ENCODE assay signal across 8 cellular contexts in the genomic region with DNA sequence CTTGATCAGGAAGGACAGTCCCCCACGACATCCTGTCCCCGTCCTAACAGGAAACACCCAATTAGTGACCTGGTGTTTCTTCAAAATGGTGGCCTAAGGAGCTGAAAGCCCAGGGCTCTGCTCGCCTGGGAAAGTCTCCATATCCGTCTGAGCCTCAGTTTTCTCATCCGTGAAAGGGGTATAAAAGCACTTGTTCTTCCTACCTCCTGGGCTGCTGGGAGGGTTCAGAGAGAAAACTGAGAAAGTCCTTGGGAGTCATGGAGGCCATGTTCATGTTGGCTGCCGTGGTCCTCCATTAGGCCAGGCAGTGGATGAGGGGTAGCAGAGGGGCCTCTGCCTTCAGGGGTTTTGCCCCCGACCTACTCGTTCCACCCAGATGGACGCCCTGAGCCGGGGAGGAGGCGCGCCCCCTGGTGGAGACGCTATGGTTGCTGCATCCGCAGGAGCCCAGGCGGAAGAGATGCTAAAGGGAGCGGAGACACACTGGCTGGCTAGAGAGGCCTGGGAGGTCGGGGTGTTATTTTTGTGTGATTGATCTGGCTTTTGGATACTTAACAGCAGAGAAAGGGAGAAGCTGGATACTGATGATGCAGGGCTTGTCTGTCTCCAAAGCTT.
DNase-seq lines count a peak whose midpoint lies in the region; ATAC-seq and TF ChIP-seq lines count a peak whose summit lies in the region.

No MANE protein-coding gene starts in this region.

- H3K27me3 Mint-ChIP-seq in activated naive CD8-positive, alpha-beta T cell treated with anti-CD3 and anti-CD28 coated beads, Interleukin-2, amount 10 ng/mL, durations not matched to agents 7 days and 5 days = no peaks in the 10 kb centered on the region

- no peaks in the 10 kb centered on the region for H3K36me3 Mint-ChIP-seq in activated naive CD8-positive, alpha-beta T cell treated with anti-CD3 and anti-CD28 coated beads, Interleukin-2, amount 10 ng/mL, durations not matched to agents 7 days and 5 days

- ATAC-seq in activated naive CD8-positive, alpha-beta T cell treated with anti-CD3 and anti-CD28 coated beads, Interleukin-2, amount 10 ng/mL, durations not matched to agents 7 days and 5 days (ENCODE audit: low read depth) = no peak

- H3K9me3 Mint-ChIP-seq in activated naive CD8-positive, alpha-beta T cell treated with anti-CD3 and anti-CD28 coated beads, Interleukin-2, amount 10 ng/mL, durations not matched to agents 7 days and 5 days = no peaks in the 10 kb centered on the region

- H3K27ac ChIP-seq in RWPE1 = no peak overlapping the region

- no peak overlapping the region for H3K27ac Mint-ChIP-seq in activated naive CD8-positive, alpha-beta T cell treated with anti-CD3 and anti-CD28 coated beads, Interleukin-2, amount 10 ng/mL, durations not matched to agents 7 days and 5 days

- no peak overlapping the region for H3K4me3 Mint-ChIP-seq in activated naive CD8-positive, alpha-beta T cell treated with anti-CD3 and anti-CD28 coated beads, Interleukin-2, amount 10 ng/mL, durations not matched to agents 7 days and 5 days

- POLR2A ChIA-PET in RWPE1 (lab: Yijun Ruan, JAX; ENCODE audit: low non-redundant PET) = no interaction called here
- POLR2A ChIA-PET in activated naive CD8-positive, alpha-beta T cell treated with anti-CD3 and anti-CD28 coated beads, Interleukin-2, amount 10 ng/mL, durations not matched to agents 7 days and 5 days (lab: Charles Lee) = no interaction called here

- peak; percentile 76 for DNase-seq in ELF-1 (ENCODE audit: low read depth, low spot score)
- no peak for DNase-seq in RWPE1 (ENCODE audit: low spot score)
- peak; percentile 68 for DNase-seq in activated naive CD8-positive, alpha-beta T cell treated with anti-CD3 and anti-CD28 coated beads, Interleukin-2, amount 10 ng/mL, durations not matched to agents 7 days and 5 days
- DNase-seq in left kidney (ENCODE audit: low read depth, low spot score) = peak; percentile 64
- DNase-seq in stimulated activated CD8-positive, alpha-beta memory T cell treated with anti-CD3 and anti-CD28 coated beads, Interleukin-4, amount 100 ng/mL, for 1 hour (ENCODE audit: low read depth in 2 of 2, low spot score in 1 of 2) = peak; percentile 9 to 17
- DNase-seq in NCI-H1092 (lab: John Stamatoyannopoulos, UW) = no peak
- no peak for DNase-seq in NCI-H2029 treated with DMSO at 0.1 percent for 48 hours (lab: John Stamatoyannopoulos, UW)
- no peak for DNase-seq in NCI-H748 treated with DMSO at 0.1 percent for 48 hours (lab: John Stamatoyannopoulos, UW)

- CTCF ChIA-PET in RWPE1 (lab: Yijun Ruan, JAX) = interaction anchor here (0.6 to 0.9 kb wide), 3 partner anchors 15 to 258 kb away, joined by 3 to 5 read pairs (median 3); no protein-coding TSS in a partner anchor

- peaks cover 8% of the 10 kb centered on the region for H3K4me1 Mint-ChIP-seq in activated naive CD8-positive, alpha-beta T cell treated with anti-CD3 and anti-CD28 coated beads, Interleukin-2, amount 10 ng/mL, durations not matched to agents 7 days and 5 days

- peak; percentile 45 for TF ChIP-seq CTCF in RWPE1 (conservative IDR thresholded peaks at IDR 0.05; ENCODE audit: low read depth)

Comparison
In these comparisons a context has a peak if more than half of its experiments do, and no peak if none do; other contexts are left out.
1. DNase-seq: peak in ELF-1 (single experiment), activated naive CD8-positive, alpha-beta T cell treated with anti-CD3 and anti-CD28 coated beads, Interleukin-2, amount 10 ng/mL, durations not matched to agents 7 days and 5 days (single experiment), left kidney (single experiment) and stimulated activated CD8-positive, alpha-beta memory T cell treated with anti-CD3 and anti-CD28 coated beads, Interleukin-4, amount 100 ng/mL, for 1 hour (2 of 2); none in RWPE1 (single experiment), NCI-H1092 (single experiment), NCI-H2029 treated with DMSO at 0.1 percent for 48 hours (single experiment) and NCI-H748 treated with DMSO at 0.1 percent for 48 hours (single experiment).